ENCODE assay signal across 7 cellular contexts in genomic region chr9:121298689-121299112, GRCh38. TPM values are rescaled to one million over a fixed set of nuclear protein-coding genes. Genes with fewer than 3 reads are reported as not detected.
DNase-seq lines count a peak whose midpoint lies in the region; ATAC-seq, FAIRE-seq and TF ChIP-seq lines count a peak whose summit lies in the region.

No MANE protein-coding gene starts in this region.

- H3K4me1 ChIP-seq in HUES48 (ENCODE audit: control insufficient read depth, insufficient read depth, low read length): peaks cover 22% of the 10 kb centered on the region
- peaks cover 48 to 83% of the 10 kb centered on the region in 2 donors for H3K4me1 ChIP-seq in ascending aorta

- no peak overlapping the region for H3K9ac ChIP-seq in HUES48 (ENCODE audit: low read depth, low read length)

- peaks cover 18% of the 10 kb centered on the region for H3K4me1 Mint-ChIP-seq in stimulated activated effector memory CD8-positive, alpha-beta T cell treated with anti-CD3 and anti-CD28 coated beads, Interleukin-12 subunit alpha, Interleukin-12 subunit beta, amount 100 ng/mL, for 72 hours

- FAIRE-seq in GM12892 (lab: Jason Lieb, UNC): no peak

- no peaks in the 10 kb centered on the region for H3K36me3 Mint-ChIP-seq in stimulated activated effector memory CD8-positive, alpha-beta T cell treated with anti-CD3 and anti-CD28 coated beads, Interleukin-12 subunit alpha, Interleukin-12 subunit beta, amount 100 ng/mL, for 72 hours

- no peaks in the 10 kb centered on the region; the same call in 1 of the 2 replicates for H3K36me3 ChIP-seq in HUES48 (ENCODE audit: control insufficient read depth, insufficient read depth, low read length)
- H3K36me3 ChIP-seq in ascending aorta: peaks cover 18 to 38% of the 10 kb centered on the region in 2 donors

- DNase-seq in ascending aorta (ENCODE audit: low spot score in 2 of 2): peak in 1 of 2 donors; percentile 82
- peak; percentile 49 for DNase-seq in iPS-NIHi7 (ENCODE audit: extremely low spot score)
- DNase-seq in stimulated activated effector memory CD8-positive, alpha-beta T cell treated with anti-CD3 and anti-CD28 coated beads, Interleukin-12 subunit alpha, Interleukin-12 subunit beta, amount 100 ng/mL, for 72 hours (ENCODE audit: low spot score in 2 of 2): no peak
- no peak for DNase-seq in NCI-H2196 treated with DMSO at 0.1 percent for 48 hours (lab: John Stamatoyannopoulos, UW; ENCODE audit: unreplicated experiment)
- no peak for DNase-seq in GM12892 (ENCODE audit: insufficient read length)

- H3K27me3 ChIP-seq in HUES48 (ENCODE audit: control insufficient read depth, insufficient read depth, low read length): peaks cover 37% of the 10 kb centered on the region
- H3K27me3 ChIP-seq in ascending aorta: no peaks in the 10 kb centered on the region

- TF ChIP-seq POLR2A in GM12892 (IDR thresholded peaks at IDR 0.05; ENCODE audit: low read depth, low read length): no peak

- ATAC-seq in stimulated activated effector memory CD8-positive, alpha-beta T cell treated with anti-CD3 and anti-CD28 coated beads, Interleukin-12 subunit alpha, Interleukin-12 subunit beta, amount 100 ng/mL, for 72 hours: no peak
- ATAC-seq in HG03095 (IDR thresholded peaks at IDR 0.05; ENCODE audit: unreplicated experiment): no peak

- peak overlapping the region; percentile 45 for H3K4me3 Mint-ChIP-seq in stimulated activated effector memory CD8-positive, alpha-beta T cell treated with anti-CD3 and anti-CD28 coated beads, Interleukin-12 subunit alpha, Interleukin-12 subunit beta, amount 100 ng/mL, for 72 hours

- H3K27ac ChIP-seq in HUES48 (ENCODE audit: low read depth, low read length): peak overlapping the region; percentile 62
- H3K27ac ChIP-seq in ascending aorta: peak overlapping the region; percentile 92 to 99

- H3K9me3 ChIP-seq in HUES48 (ENCODE audit: control insufficient read depth, insufficient read depth, low read length) (no peaks in the 10 kb centered on the region), ascending aorta (no peaks in the 10 kb centered on the region)

- no peak overlapping the region for H3K27ac Mint-ChIP-seq in stimulated activated effector memory CD8-positive, alpha-beta T cell treated with anti-CD3 and anti-CD28 coated beads, Interleukin-12 subunit alpha, Interleukin-12 subunit beta, amount 100 ng/mL, for 72 hours

- TF ChIP-seq CTCF in ascending aorta (IDR thresholded peaks at IDR 0.05): no peak

- H3K9me3 Mint-ChIP-seq in stimulated activated effector memory CD8-positive, alpha-beta T cell treated with anti-CD3 and anti-CD28 coated beads, Interleukin-12 subunit alpha, Interleukin-12 subunit beta, amount 100 ng/mL, for 72 hours: no peaks in the 10 kb centered on the region

- 0 out of 2 replicates have a peak overlapping the region, but pooled peaks have one; percentile 62 for H3K4me3 ChIP-seq in HUES48 (ENCODE audit: low read depth, low read length)
- peak overlapping the region; percentile 70 to 74 for H3K4me3 ChIP-seq in ascending aorta

- intact Hi-C loops in ascending aorta (cut with DNase I): loop anchor here (2.0 kb wide), 2 partner anchors 14 to 20 kb away; no protein-coding TSS in a partner anchor

RNA-seq across cellular contexts. Expression of gene GSN, which starts 30.7 kb away (rescaled TPM):
- 3,012 TPM for total RNA-seq in ascending aorta
- 8.4 TPM for polyA plus RNA-seq in GM12892 (2012; ENCODE audit: missing spikeins)
